Comparison of ENCODE assay signal across 12 cellular contexts in genomic region chr19:46732172-46732938, GRCh38. TPM values are rescaled to one million over a fixed set of nuclear protein-coding genes. Genes with fewer than 3 reads are reported as not detected.
DNase-seq lines count a peak whose midpoint lies in the region; ATAC-seq and TF ChIP-seq lines count a peak whose summit lies in the region.
"Had no signal": no experiment of that assay in that cellular context is flagged by ENCODE, and none has a peak within 500 bp of the region (broad histone marks: within the 10 kb centered on the region; RNA-seq: fewer than 3 reads in every experiment).

No MANE protein-coding gene starts in this region.

- H3K4me3 Mint-ChIP-seq in Calu3 (ENCODE audit: low read depth, unreplicated experiment) (peak overlapping the region; percentile 16), chondrocyte (ENCODE audit: unreplicated experiment) (no peak overlapping the region), nephron progenitor cell (no peak overlapping the region)
- H3K4me3 Mint-ChIP-seq: CD4-positive, alpha-beta T cell had no signal

- no peak overlapping the region for H3K4ac ChIP-seq in IMR-90 (ENCODE audit: low read depth, low read length)

- H3K36me3 ChIP-seq in IMR-90 (ENCODE audit: control insufficient read depth, insufficient read depth, low read length) (peaks cover 63% of the 10 kb centered on the region), A673 (ENCODE audit: insufficient read depth, low read length, poor library complexity, severe bottlenecking) (peaks cover 86% of the 10 kb centered on the region)

- no peaks in the 10 kb centered on the region for H3K9me3 Mint-ChIP-seq in Calu3 (ENCODE audit: low read depth, unreplicated experiment)
- no peaks in the 10 kb centered on the region for H3K9me3 Mint-ChIP-seq in chondrocyte (ENCODE audit: low read depth)
- H3K9me3 Mint-ChIP-seq in nephron progenitor cell, result no peaks in the 10 kb centered on the region
- H3K9me3 Mint-ChIP-seq: CD4-positive, alpha-beta T cell had no signal

- H2BK5ac ChIP-seq in IMR-90 (ENCODE audit: low read depth, low read length, poor library complexity, severe bottlenecking), result no peak overlapping the region

- H2BK15ac ChIP-seq in IMR-90 (ENCODE audit: low read depth, low read length), result no peak overlapping the region

- H4K5ac ChIP-seq in IMR-90 (ENCODE audit: low read depth, low read length), result no peak overlapping the region

- no peak overlapping the region for H2AK9ac ChIP-seq in IMR-90 (replicated peaks; ENCODE audit: low read depth, low read length, poor library complexity)

- H3K56ac ChIP-seq in IMR-90 (ENCODE audit: extremely low read depth, insufficient read depth, low read length), result no peak overlapping the region

- H3K79me1 ChIP-seq in IMR-90 (ENCODE audit: low read depth in 1 of 2, low read length in 2 of 2), result peaks cover 45 to 86% of the 10 kb centered on the region in 2 experiments

- CTCF ChIA-PET in Calu3 (lab: Charles Lee) (no interaction called here), IMR-90 (lab: Yijun Ruan, JAX) (no interaction called here), A673 (lab: Charles Lee) (interaction anchor here (0.6 kb wide), 1 partner anchor 199 kb away, joined by 10 read pairs; no protein-coding TSS in a partner anchor)

- H3K4me1 Mint-ChIP-seq in Calu3 (ENCODE audit: low read depth, unreplicated experiment) (peaks cover 55% of the 10 kb centered on the region), chondrocyte (ENCODE audit: low read depth) (peaks cover 34% of the 10 kb centered on the region), nephron progenitor cell (peaks cover 26% of the 10 kb centered on the region)

- H3K18ac ChIP-seq in IMR-90 (ENCODE audit: low read depth, low read length), result no peak overlapping the region

- dilution Hi-C loops in IMR-90 (cut with HindIII; ENCODE audit: low sequenced_read_pairs, unreplicated experiment), result no loop called here

- H3K4me2 ChIP-seq in IMR-90 (ENCODE audit: low read depth, low read length), result no peak overlapping the region

- no peak overlapping the region for H2BK120ac ChIP-seq in IMR-90 (ENCODE audit: low read depth, low read length)

- no peak for TF ChIP-seq POLR2A in IMR-90 (IDR thresholded peaks at IDR 0.05; ENCODE audit: low read depth, low read length)

- H3K27ac ChIP-seq in IMR-90 (ENCODE audit: insufficient read depth, low read length) (no peak overlapping the region), A673 (ENCODE audit: low read depth, low read length, poor library complexity, severe bottlenecking) (no peak overlapping the region)

- peaks cover 23% of the 10 kb centered on the region for H3K4me1 ChIP-seq in IMR-90 (ENCODE audit: control insufficient read depth, insufficient read depth, low read length)
- no peaks in the 10 kb centered on the region for H3K4me1 ChIP-seq in A673 (ENCODE audit: insufficient read depth, low read length, poor library complexity, severe bottlenecking)

- in situ Hi-C loops in IMR-90 (cut with MboI; ENCODE audit: low sequenced_read_pairs), result no loop called here

- H3K36me3 Mint-ChIP-seq in Calu3 (ENCODE audit: insufficient read depth, unreplicated experiment) (peaks cover 59% of the 10 kb centered on the region), chondrocyte (ENCODE audit: low read depth) (peaks cover 13% of the 10 kb centered on the region), nephron progenitor cell (ENCODE audit: low read depth) (peaks cover 51% of the 10 kb centered on the region)

- POLR2A ChIA-PET in IMR-90 (lab: Charles Lee; ENCODE audit: unreplicated experiment), result no interaction called here
- POLR2A ChIA-PET in A673 (lab: Charles Lee; ENCODE audit: low non-redundant PET), result no interaction called here

- BruUV-seq in Calu3 (replicated peaks; lab: Mats Ljungman, UMichigan), result no TSS peak
- no TSS peak for BruUV-seq in IMR-90 (replicated peaks; lab: Mats Ljungman, UMichigan)
- no TSS peak for BruUV-seq in A673 (replicated peaks; lab: Mats Ljungman, UMichigan)

- H4K8ac ChIP-seq in IMR-90 (ENCODE audit: low read depth in 2 of 2, low read length in 2 of 2), result no peak overlapping the region

- ATAC-seq in IMR-90 (ENCODE audit: low read depth) (no peak), HG02571 (IDR thresholded peaks at IDR 0.05; ENCODE audit: unreplicated experiment) (no peak), GM18517 (IDR thresholded peaks at IDR 0.05; ENCODE audit: unreplicated experiment) (no peak)
- ATAC-seq: activated CD4-positive, CD25-positive, alpha-beta regulatory T cell treated with anti-CD3 and anti-CD28 coated beads, Interleukin-2, amount 50 U/mL, for 24 hours had no signal

- H3K27me3 Mint-ChIP-seq in Calu3 (ENCODE audit: unreplicated experiment) (no peaks in the 10 kb centered on the region), chondrocyte (ENCODE audit: low read depth) (no peaks in the 10 kb centered on the region), nephron progenitor cell (ENCODE audit: low read depth, poor library complexity) (no peaks in the 10 kb centered on the region)
- H3K27me3 Mint-ChIP-seq: CD4-positive, alpha-beta T cell had no signal

- no peak overlapping the region for H3K9ac ChIP-seq in IMR-90 (ENCODE audit: low read depth, low read length)

- intact Hi-C loops in Calu3 (cut with micrococcal nuclease; ENCODE audit: unreplicated experiment), result no loop called here
- intact Hi-C loops in IMR-90 (cut with micrococcal nuclease), result no loop called here
- intact Hi-C loops in A673 (cut with micrococcal nuclease; ENCODE audit: unreplicated experiment), result no loop called here

- no peak overlapping the region for H3K14ac ChIP-seq in IMR-90 (replicated peaks; ENCODE audit: low read depth, low read length)

- TF ChIP-seq CTCF in Calu3 (IDR thresholded peaks at IDR 0.05; ENCODE audit: unreplicated experiment) (no peak), IMR-90 (conservative IDR thresholded peaks at IDR 0.05; ENCODE audit: low read depth, low read length) (no peak), chondrocyte (IDR thresholded peaks at IDR 0.05) (no peak), nephron progenitor cell (IDR thresholded peaks at IDR 0.05) (no peak), A673 (conservative IDR thresholded peaks at IDR 0.05; ENCODE audit: low read depth, low read length) (no peak)

- WGBS in IMR-90 (ENCODE audit: extremely low coverage in 2 of 2, insufficient read length in 1 of 2), 2 experiments, result 92% methylated on average over 14 of the region's 28 CpGs; no CpG with 5 or more reads in 1 of the 2 experiments

- H3K9me3 ChIP-seq in IMR-90 (ENCODE audit: control insufficient read depth, insufficient read depth, low read length), result no peaks in the 10 kb centered on the region
- H3K9me3 ChIP-seq in A673 (ENCODE audit: low read depth, low read length, poor library complexity, severe bottlenecking), result no peaks in the 10 kb centered on the region

- H4K91ac ChIP-seq in IMR-90 (ENCODE audit: insufficient read depth, low read depth, low read length), result no peak overlapping the region

- H2BK20ac ChIP-seq in IMR-90 (ENCODE audit: low read depth, low read length), result no peak overlapping the region

- H3K9me1 ChIP-seq in IMR-90 (ENCODE audit: insufficient read depth, low read length), result peaks cover 26% of the 10 kb centered on the region

- H3K23ac ChIP-seq in IMR-90 (ENCODE audit: low read depth, low read length), result no peak overlapping the region

- H3K4me3 ChIP-seq in IMR-90 (ENCODE audit: insufficient read depth, low read depth, low read length) (no peak overlapping the region), A673 (ENCODE audit: low read depth, low read length, poor library complexity, severe bottlenecking) (no peak overlapping the region)

- TF ChIP-seq RAD21 in IMR-90 (IDR thresholded peaks at IDR 0.05; ENCODE audit: low read length), result no peak

- peak overlapping the region; percentile 58; the same call in 1 of the 2 replicates for H2AK5ac ChIP-seq in IMR-90 (ENCODE audit: low read depth, low read length)

- H3K27ac Mint-ChIP-seq in Calu3 (ENCODE audit: unreplicated experiment), result peak overlapping the region; percentile 52
- peak overlapping the region; percentile 74 for H3K27ac Mint-ChIP-seq in chondrocyte (ENCODE audit: unreplicated experiment)
- peak overlapping the region; percentile 97 for H3K27ac Mint-ChIP-seq in nephron progenitor cell

- no peak overlapping the region for H2AFZ ChIP-seq in IMR-90 (replicated peaks; ENCODE audit: low read length, poor library complexity)

- peaks cover 84% of the 10 kb centered on the region for H4K20me1 ChIP-seq in IMR-90 (ENCODE audit: insufficient read depth, low read length)

- DNase-seq in Calu3 (no peak), IMR-90 (no peak), chondrocyte (ENCODE audit: low spot score) (no peak), nephron progenitor cell (no peak), A673 (ENCODE audit: low spot score) (no peak), ureter (ENCODE audit: low spot score) (no peak)
- DNase-seq: CD4-positive, alpha-beta T cell; Karpas-422; NCI-H2081 had no signal

- H3K27me3 ChIP-seq in IMR-90 (ENCODE audit: control insufficient read depth, insufficient read depth, low read length) (no peaks in the 10 kb centered on the region), A673 (replicated peaks; ENCODE audit: insufficient read depth, low read depth, low read length, poor library complexity) (no peaks in the 10 kb centered on the region)

RNA-seq across cellular contexts. Expression of gene FKRP, which starts 13.5 kb away (rescaled TPM):
- total RNA-seq in Calu3 (2022) (33.7 and 35.0 TPM in 2 replicates), IMR-90 (2012; rRNA removed) (5.8 and 6.1 TPM in 2 replicates), chondrocyte (25.2 to 27.7 TPM (median 26.6 TPM) in 3 replicates), A673 (2021) (23.6 and 26.1 TPM in 2 replicates), ureter (20.6 TPM)
- 25.3 and 28.5 TPM in 2 replicates for polyA plus RNA-seq in IMR-90 (2012; rRNA removed)
- 22.3 and 36.1 TPM in 2 replicates for polyA plus RNA-seq in IMR-90 (2012; cell fraction: cytosol; rRNA removed)
- polyA plus RNA-seq in IMR-90 (2012; cell fraction: nucleus; rRNA removed; ENCODE audit: low replicate concordance), result 50.3 and 64.5 TPM in 2 replicates

RNA-seq across cellular contexts. Expression of gene STRN4, which starts 13.9 kb away (rescaled TPM):
- total RNA-seq in Calu3 (2022) (149 and 151 TPM in 2 replicates), IMR-90 (2012; rRNA removed) (36.7 and 37.8 TPM in 2 replicates), chondrocyte (69.8 to 77.3 TPM (median 76.7 TPM) in 3 replicates), A673 (2021) (134 and 157 TPM in 2 replicates), ureter (67.6 TPM)
- 112 and 127 TPM in 2 replicates for polyA plus RNA-seq in IMR-90 (2012; rRNA removed)
- polyA plus RNA-seq in IMR-90 (2012; cell fraction: cytosol; rRNA removed), result 111 and 127 TPM in 2 replicates
- 158 and 365 TPM in 2 replicates for polyA plus RNA-seq in IMR-90 (2012; cell fraction: nucleus; rRNA removed; ENCODE audit: low replicate concordance)

RNA-seq across cellular contexts. Expression of gene PRKD2, which starts 15.4 kb away (rescaled TPM):
- total RNA-seq in Calu3 (2022) (98.3 and 110 TPM in 2 replicates), IMR-90 (2012; rRNA removed) (9.9 and 10.0 TPM in 2 replicates), chondrocyte (21.9 to 31.9 TPM (median 23.3 TPM) in 3 replicates), A673 (2021) (45.1 and 60.3 TPM in 2 replicates), ureter (57.1 TPM)
- 18.8 and 19.6 TPM in 2 replicates for polyA plus RNA-seq in IMR-90 (2012; rRNA removed)
- 8.8 and 25.6 TPM in 2 replicates for polyA plus RNA-seq in IMR-90 (2012; cell fraction: cytosol; rRNA removed)
- 44.4 and 97.9 TPM in 2 replicates for polyA plus RNA-seq in IMR-90 (2012; cell fraction: nucleus; rRNA removed; ENCODE audit: low replicate concordance)

RNA-seq across cellular contexts. Expression of gene SLC1A5, which starts 56.0 kb away (rescaled TPM):
- total RNA-seq in Calu3 (2022) (237 and 250 TPM in 2 replicates), IMR-90 (2012; rRNA removed) (105 and 142 TPM in 2 replicates), chondrocyte (77.3 to 310 TPM (median 304 TPM) in 3 replicates), A673 (2021) (283 and 295 TPM in 2 replicates), ureter (344 TPM)
- 155 and 171 TPM in 2 replicates for polyA plus RNA-seq in IMR-90 (2012; rRNA removed)
- polyA plus RNA-seq in IMR-90 (2012; cell fraction: cytosol; rRNA removed), result 117 and 213 TPM in 2 replicates
- 88.4 and 128 TPM in 2 replicates for polyA plus RNA-seq in IMR-90 (2012; cell fraction: nucleus; rRNA removed; ENCODE audit: low replicate concordance)
